Comparison of ENCODE assay signal across 8 cellular contexts in the genomic region with DNA sequence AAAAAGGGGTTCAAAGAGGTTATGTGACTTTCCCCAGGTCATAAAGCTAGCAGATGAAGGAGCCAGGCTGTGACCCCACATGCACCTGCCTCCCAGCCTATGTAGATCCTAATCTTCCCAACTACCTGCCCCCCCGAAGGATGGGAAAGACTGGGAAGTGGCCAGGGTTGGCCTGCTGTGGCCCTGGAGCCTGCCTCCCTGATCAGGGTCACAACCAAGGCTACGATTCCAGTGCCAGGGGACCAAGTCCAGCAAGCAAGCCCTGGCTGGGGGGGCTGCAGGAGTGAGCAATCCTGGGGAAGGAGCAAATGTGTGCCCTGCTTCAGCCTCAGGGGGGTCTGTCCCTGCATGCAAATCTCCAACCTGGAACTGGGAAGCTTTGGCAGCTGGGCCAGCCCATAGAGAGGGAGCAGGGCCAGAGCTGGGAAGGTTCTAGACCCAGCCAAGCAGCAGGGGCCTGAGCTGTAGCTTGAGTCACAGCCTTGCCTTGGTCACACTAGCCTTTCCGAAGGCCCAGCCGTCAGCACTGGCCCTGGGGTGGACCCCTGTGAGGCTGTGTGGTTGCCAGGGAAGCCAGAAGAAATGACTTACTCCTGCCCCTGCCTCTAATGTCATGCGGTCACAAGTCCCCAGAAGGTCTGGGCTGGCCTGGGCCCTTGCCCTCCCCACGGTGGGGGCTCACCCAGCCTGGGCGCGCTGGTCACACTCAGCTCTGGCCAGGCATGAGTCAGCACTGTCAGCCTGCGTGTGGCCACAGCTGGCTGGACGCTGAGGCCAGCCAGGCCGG.
DNase-seq lines count a peak whose midpoint lies in the region; ATAC-seq and TF ChIP-seq lines count a peak whose summit lies in the region.

No MANE protein-coding gene starts in this region.

- ATAC-seq in mucosa of descending colon = peak; percentile 29
- no peak for ATAC-seq in activated CD4-positive, alpha-beta T cell treated with anti-CD3 and anti-CD28 coated beads for 36 hours
- no peak for ATAC-seq in HG02981 (IDR thresholded peaks at IDR 0.05; ENCODE audit: unreplicated experiment)

- H3K36me3 Mint-ChIP-seq in Calu3 (ENCODE audit: insufficient read depth, unreplicated experiment) = peaks cover 35% of the 10 kb centered on the region
- H3K36me3 Mint-ChIP-seq in endothelial cell (ENCODE audit: low read depth, unreplicated experiment) = peaks cover 3% of the 10 kb centered on the region
- H3K36me3 Mint-ChIP-seq in activated CD4-positive, alpha-beta T cell treated with anti-CD3 and anti-CD28 coated beads for 36 hours (ENCODE audit: low read depth) = no peaks in the 10 kb centered on the region

- H3K27ac Mint-ChIP-seq in Calu3 (ENCODE audit: unreplicated experiment) (peak overlapping the region; percentile 93), endothelial cell (ENCODE audit: unreplicated experiment) (peak overlapping the region; percentile 97)
- no peak overlapping the region for H3K27ac Mint-ChIP-seq in activated CD4-positive, alpha-beta T cell treated with anti-CD3 and anti-CD28 coated beads for 36 hours

- H3K9me3 ChIP-seq in mucosa of descending colon = no peaks in the 10 kb centered on the region

- H3K4me1 Mint-ChIP-seq in Calu3 (ENCODE audit: low read depth, unreplicated experiment) = peaks cover 65% of the 10 kb centered on the region
- H3K4me1 Mint-ChIP-seq in endothelial cell (ENCODE audit: unreplicated experiment) = peaks cover 38% of the 10 kb centered on the region
- H3K4me1 Mint-ChIP-seq in activated CD4-positive, alpha-beta T cell treated with anti-CD3 and anti-CD28 coated beads for 36 hours = peaks cover 27% of the 10 kb centered on the region

- BruUV-seq in Calu3 (replicated peaks; lab: Mats Ljungman, UMichigan) = no TSS peak

- POLR2A ChIA-PET in activated CD4-positive, alpha-beta T cell treated with anti-CD3 and anti-CD28 coated beads for 36 hours (lab: Charles Lee) = no interaction called here

- peak overlapping the region; percentile 65 for H3K4me3 Mint-ChIP-seq in Calu3 (ENCODE audit: low read depth, unreplicated experiment)
- no peak overlapping the region for H3K4me3 Mint-ChIP-seq in endothelial cell (ENCODE audit: unreplicated experiment)
- H3K4me3 Mint-ChIP-seq in activated CD4-positive, alpha-beta T cell treated with anti-CD3 and anti-CD28 coated beads for 36 hours = no peak overlapping the region

- H3K4me3 ChIP-seq in mucosa of descending colon = no peak overlapping the region
- H3K4me3 ChIP-seq in urinary bladder (ENCODE audit: low read depth, low read length) = no peak overlapping the region

- DNase-seq in Calu3 (peak; percentile 67), RKO (ENCODE audit: low spot score) (peak; percentile 73), endothelial cell (ENCODE audit: low spot score) (peak; percentile 27), mucosa of descending colon (peak; percentile 51 to 78 (median 67))
- no peak for DNase-seq in activated CD4-positive, alpha-beta T cell treated with anti-CD3 and anti-CD28 coated beads for 36 hours
- DNase-seq in activated CD8-positive, alpha-beta memory T cell treated with anti-CD3 and anti-CD28 coated beads, Interleukin-2, amount 50 U/mL, for 48 hours = no peak

- H3K27me3 Mint-ChIP-seq in Calu3 (ENCODE audit: unreplicated experiment) (no peaks in the 10 kb centered on the region), endothelial cell (ENCODE audit: unreplicated experiment) (peaks cover 17% of the 10 kb centered on the region)
- H3K27me3 Mint-ChIP-seq in activated CD4-positive, alpha-beta T cell treated with anti-CD3 and anti-CD28 coated beads for 36 hours = peaks cover 2% of the 10 kb centered on the region

- TF ChIP-seq CTCF in Calu3 (IDR thresholded peaks at IDR 0.05; ENCODE audit: unreplicated experiment) (no peak), endothelial cell (IDR thresholded peaks at IDR 0.05; ENCODE audit: unreplicated experiment) (no peak), mucosa of descending colon (IDR thresholded peaks at IDR 0.05) (no peak)

- H3K36me3 ChIP-seq in mucosa of descending colon (ENCODE audit: low read depth) (no peaks in the 10 kb centered on the region), urinary bladder (ENCODE audit: insufficient read depth) (no peaks in the 10 kb centered on the region)

- H3K4me1 ChIP-seq in mucosa of descending colon (ENCODE audit: low read depth) (peaks cover 14% of the 10 kb centered on the region), urinary bladder (ENCODE audit: insufficient read depth) (no peaks in the 10 kb centered on the region)

- H3K27ac ChIP-seq in urinary bladder (ENCODE audit: low read depth) = peak overlapping the region; percentile 95

- no peaks in the 10 kb centered on the region for H3K9me3 Mint-ChIP-seq in Calu3 (ENCODE audit: low read depth, unreplicated experiment)
- no peaks in the 10 kb centered on the region for H3K9me3 Mint-ChIP-seq in endothelial cell (ENCODE audit: unreplicated experiment)
- no peaks in the 10 kb centered on the region for H3K9me3 Mint-ChIP-seq in activated CD4-positive, alpha-beta T cell treated with anti-CD3 and anti-CD28 coated beads for 36 hours (ENCODE audit: low read depth)

- intact Hi-C loops in Calu3 (cut with micrococcal nuclease; ENCODE audit: unreplicated experiment) (loop anchor here (5.0 to 10.0 kb wide), 3 partner anchors 100 to 225 kb away; no protein-coding TSS in a partner anchor), mucosa of descending colon (cut with DNase I, micrococcal nuclease) (loop anchor here (10.0 kb wide), 1 partner anchor 92 kb away; a partner anchor contains a TSS)
- intact Hi-C loops in activated CD4-positive, alpha-beta T cell treated with anti-CD3 and anti-CD28 coated beads for 36 hours (cut with DNase I, micrococcal nuclease) = loop anchor here in 1 of 2 experiments (5.0 to 10.0 kb wide), 2 partner anchors 350 to 472 kb away; a partner anchor contains a TSS

- CTCF ChIA-PET in Calu3 (lab: Charles Lee) = interaction anchor here (0.9 kb wide), 2 partner anchors 33 to 191 kb away, joined by 3 read pairs; no protein-coding TSS in a partner anchor
- CTCF ChIA-PET in activated CD4-positive, alpha-beta T cell treated with anti-CD3 and anti-CD28 coated beads for 36 hours (lab: Charles Lee) = no interaction called here

- 25% methylated on average over 11 of the region's 11 CpGs for whole genome bisulfite sequencing in urinary bladder

Comparison
In these comparisons a context has a peak if more than half of its experiments do, and no peak if none do; other contexts are left out.
1. DNase-seq: peak in Calu3 (single experiment), RKO (single experiment), endothelial cell (single experiment) and mucosa of descending colon (3 of 3); none in activated CD4-positive, alpha-beta T cell treated with anti-CD3 and anti-CD28 coated beads for 36 hours (single experiment) and activated CD8-positive, alpha-beta memory T cell treated with anti-CD3 and anti-CD28 coated beads, Interleukin-2, amount 50 U/mL, for 48 hours (single experiment).